ENCODE assay signal across 19 cellular contexts in the genomic region with DNA sequence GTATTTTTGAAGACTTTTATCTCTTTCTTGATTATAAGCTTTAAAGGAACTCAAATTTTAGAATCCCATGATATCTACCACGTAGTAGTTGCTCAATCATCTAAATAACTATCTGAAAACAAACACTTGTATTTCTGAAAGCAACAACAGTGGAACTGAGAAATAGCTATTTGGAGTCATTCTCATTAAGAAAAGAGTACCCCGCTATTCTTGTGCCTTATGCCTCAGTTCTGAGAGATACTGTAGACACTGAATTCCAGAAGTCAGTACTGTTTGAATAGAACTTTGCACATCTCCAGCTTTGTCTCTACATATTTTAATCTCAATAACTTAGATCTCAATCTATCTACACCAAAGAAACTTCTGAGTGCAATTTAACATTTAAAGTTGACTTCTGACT. TPM values are rescaled to one million over a fixed set of nuclear protein-coding genes. Genes with fewer than 3 reads are reported as not detected.
A peak's percentile ranks its signal among the peaks of the same experiment; 100 is the strongest.
DNase-seq lines count a peak whose midpoint lies in the region; ATAC-seq, FAIRE-seq and TF ChIP-seq lines count a peak whose summit lies in the region.
"Had no signal": no experiment of that assay in that cellular context is flagged by ENCODE, and none has a peak within 500 bp of the region (broad histone marks: within the 10 kb centered on the region; RNA-seq: fewer than 3 reads in every experiment).

No MANE protein-coding gene starts in this region.

- H3K27me3 ChIP-seq in CD4-positive, alpha-beta T cell (ENCODE audit: control insufficient read depth, insufficient read depth, low read length): no peaks in the 10 kb centered on the region
- H3K27me3 ChIP-seq: body of pancreas, ovary, testis had no signal

- no peak for ATAC-seq in CD4-positive, alpha-beta T cell (ENCODE audit: poor library complexity)
- ATAC-seq in HG03025 (IDR thresholded peaks at IDR 0.05; ENCODE audit: low FRiP score, unreplicated experiment) (peak; percentile 74), HG03175 (IDR thresholded peaks at IDR 0.05; ENCODE audit: unreplicated experiment) (no peak)
- ATAC-seq: body of pancreas had no signal

- no peak overlapping the region for H3K4me3 ChIP-seq in lower leg skin (ENCODE audit: low read depth, poor library complexity, severe bottlenecking)
- H3K4me3 ChIP-seq: body of pancreas, ovary, testis had no signal

- TF ChIP-seq CTCF in CD4-positive, alpha-beta T cell (IDR thresholded peaks at IDR 0.05): no peak
- TF ChIP-seq CTCF in lower leg skin (IDR thresholded peaks at IDR 0.05): no peak

- no peaks in the 10 kb centered on the region for H3K27me3 Mint-ChIP-seq in CD4-positive, alpha-beta T cell
- no peaks in the 10 kb centered on the region for H3K27me3 Mint-ChIP-seq in dendritic cell treated with granulocyte-macrophage colony-stimulating factor and Interleukin-4, amounts not matched to agents 40 ng/mL and 50 ng/mL, for 4 days

- 80 to 87% methylated on average over 2 of the region's 2 CpGs for WGBS in lower leg skin, 2 donors

- peak overlapping the region; percentile 32 for H3K4me3 Mint-ChIP-seq in CD4-positive, alpha-beta T cell
- H3K4me3 Mint-ChIP-seq in dendritic cell treated with granulocyte-macrophage colony-stimulating factor and Interleukin-4, amounts not matched to agents 40 ng/mL and 50 ng/mL, for 4 days: no peak overlapping the region
- H3K4me3 Mint-ChIP-seq: activated naive CD4-positive, alpha-beta T cell treated with anti-CD3 and anti-CD28 coated beads for 36 hours had no signal

- in situ Hi-C loops in G401 (cut with HindIII; ENCODE audit: low sequenced_read_pairs): no loop called here

- H3K36me3 Mint-ChIP-seq in CD4-positive, alpha-beta T cell (ENCODE audit: low read depth): peaks cover 87% of the 10 kb centered on the region
- H3K36me3 Mint-ChIP-seq in dendritic cell treated with granulocyte-macrophage colony-stimulating factor and Interleukin-4, amounts not matched to agents 40 ng/mL and 50 ng/mL, for 4 days (ENCODE audit: low read depth): peaks cover 38% of the 10 kb centered on the region

- CTCF ChIA-PET in CD4-positive, alpha-beta T cell (lab: Charles Lee): no interaction called here

- H3K4me1 Mint-ChIP-seq in CD4-positive, alpha-beta T cell (ENCODE audit: low read depth): peaks cover 86% of the 10 kb centered on the region
- H3K4me1 Mint-ChIP-seq in dendritic cell treated with granulocyte-macrophage colony-stimulating factor and Interleukin-4, amounts not matched to agents 40 ng/mL and 50 ng/mL, for 4 days (ENCODE audit: low read depth): peaks cover 56% of the 10 kb centered on the region

- no peaks in the 10 kb centered on the region for H3K9me3 ChIP-seq in CD4-positive, alpha-beta T cell (ENCODE audit: control insufficient read depth, low read length)
- H3K9me3 ChIP-seq: body of pancreas, ovary, testis had no signal

- H3K27ac ChIP-seq in CD4-positive, alpha-beta T cell (ENCODE audit: low read depth, low read length): no peak overlapping the region
- H3K27ac ChIP-seq: body of pancreas, ovary, testis had no signal

- POLR2A ChIA-PET in CD4-positive, alpha-beta T cell (lab: Charles Lee): interaction anchor here (0.6 to 3.0 kb wide), 3 partner anchors 11 to 46 kb away, joined by 3 to 25 read pairs (median 4); partner anchors contain the start of gene CHD1

- no peak for DNase-seq in CD4-positive, alpha-beta T cell
- DNase-seq in GM19239 (ENCODE audit: insufficient read length, low spot score) (no peak), UCSD-AML1 (lab: John Stamatoyannopoulos, UW; ENCODE audit: unreplicated experiment) (no peak), G401 (ENCODE audit: low spot score) (no peak), lower leg skin (ENCODE audit: low spot score in 2 of 2) (no peak)
- DNase-seq: activated naive CD4-positive, alpha-beta T cell treated with anti-CD3 and anti-CD28 coated beads for 36 hours; body of pancreas; erythroblast; GDM1; NCI-H1105; NCI-H526 treated with DMSO at 0.1 percent for 48 hours; ovary; SIG-M5; stimulated activated CD4-positive, alpha-beta T cell treated with anti-CD3 and anti-CD28 coated beads, Interleukin-4, amount 100 ng/mL, for 1 hour; T-helper 9 cell; testis had no signal

- TF ChIP-seq POLR2A in lower leg skin (IDR thresholded peaks at IDR 0.05): no peak

- intact Hi-C loops in CD4-positive, alpha-beta T cell (cut with DNase I, micrococcal nuclease): loop anchor here in 1 of 2 experiments (10.0 kb wide), 1 partner anchor 1627 kb away; no protein-coding TSS in a partner anchor
- intact Hi-C loops in dendritic cell treated with granulocyte-macrophage colony-stimulating factor and Interleukin-4, amounts not matched to agents 40 ng/mL and 50 ng/mL, for 4 days (cut with micrococcal nuclease): no loop called here
- intact Hi-C loops in lower leg skin (cut with DNase I; ENCODE audit: low total_unique reads): no loop called here

- peak; percentile 73 for FAIRE-seq in GM19239 (lab: Jason Lieb, UNC)

- H3K9me3 Mint-ChIP-seq in CD4-positive, alpha-beta T cell: no peaks in the 10 kb centered on the region
- no peaks in the 10 kb centered on the region for H3K9me3 Mint-ChIP-seq in dendritic cell treated with granulocyte-macrophage colony-stimulating factor and Interleukin-4, amounts not matched to agents 40 ng/mL and 50 ng/mL, for 4 days
- H3K9me3 Mint-ChIP-seq: activated naive CD4-positive, alpha-beta T cell treated with anti-CD3 and anti-CD28 coated beads for 36 hours had no signal

- H3K27ac Mint-ChIP-seq in CD4-positive, alpha-beta T cell: peak overlapping the region; percentile 19
- H3K27ac Mint-ChIP-seq in dendritic cell treated with granulocyte-macrophage colony-stimulating factor and Interleukin-4, amounts not matched to agents 40 ng/mL and 50 ng/mL, for 4 days: peak overlapping the region; percentile 22

RNA-seq across cellular contexts. Expression of gene CHD1, which starts 11.4 kb away (rescaled TPM):
- total RNA-seq in CD4-positive, alpha-beta T cell: 100 to 1,000 TPM; 217 to 228 TPM
- 38.9 and 65.4 TPM in 2 replicates for total RNA-seq in G401 (2014; rRNA removed; shearing (Covaris generic))
- 10 to 100 TPM; 40.8 to 46.8 (median 43.2) TPM for total RNA-seq in lower leg skin
